ENCODE assay signal across 24 cellular contexts in the genomic region with DNA sequence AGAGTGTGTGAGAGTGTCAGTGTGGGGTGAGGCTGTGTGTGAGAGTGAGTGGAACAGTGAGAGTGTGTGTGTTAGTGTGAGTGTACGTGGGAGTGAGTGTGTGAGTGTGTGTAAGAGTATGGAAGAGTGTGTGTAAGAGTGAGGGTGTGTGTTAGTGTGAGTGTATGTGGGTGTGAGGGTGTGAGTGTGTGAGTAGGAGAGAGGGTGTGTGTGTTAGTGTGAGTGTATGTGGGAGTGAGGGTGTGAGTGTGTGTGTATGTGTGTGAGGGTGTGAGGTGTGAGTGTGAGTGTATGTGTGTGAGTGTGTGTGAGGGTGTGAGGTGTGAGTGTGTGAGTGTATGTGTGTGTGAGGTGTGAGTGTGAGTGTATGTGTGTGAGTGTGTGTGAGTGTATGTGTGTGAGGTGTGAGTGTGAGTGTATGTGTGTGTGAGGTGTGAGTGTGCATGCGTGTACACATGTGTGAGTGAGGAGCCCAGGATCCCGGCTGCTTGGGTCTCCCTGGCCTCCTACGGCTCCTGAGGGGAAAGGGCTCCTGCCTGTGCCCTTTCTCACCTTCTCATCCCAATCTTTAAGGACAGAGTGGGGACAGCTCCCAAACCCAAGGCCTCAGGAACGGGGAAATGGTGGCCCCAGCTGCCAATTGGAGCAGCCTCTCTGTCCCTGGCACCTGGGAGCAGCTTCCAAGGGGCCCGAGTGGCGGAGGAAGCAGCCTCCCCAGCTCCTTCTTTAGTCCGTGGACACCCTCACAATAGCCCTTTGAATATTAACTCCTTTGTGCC.
DNase-seq lines count a peak whose midpoint lies in the region; ATAC-seq, FAIRE-seq and TF ChIP-seq lines count a peak whose summit lies in the region.
"Had no signal": no experiment of that assay in that cellular context is flagged by ENCODE, and none has a peak within 500 bp of the region (broad histone marks: within the 10 kb centered on the region; RNA-seq: fewer than 3 reads in every experiment).

No MANE protein-coding gene starts in this region.

- no peak overlapping the region for H2BK15ac ChIP-seq in IMR-90 (ENCODE audit: low read depth, low read length)

- TF ChIP-seq POLR2A in GM12891 (IDR thresholded peaks at IDR 0.05; ENCODE audit: low read depth, low read length): no peak
- TF ChIP-seq POLR2A in IMR-90 (IDR thresholded peaks at IDR 0.05; ENCODE audit: low read depth, low read length): no peak
- no peak for TF ChIP-seq POLR2A in adrenal gland (IDR thresholded peaks at IDR 0.05)

- H3K27ac ChIP-seq in IMR-90 (ENCODE audit: insufficient read depth, low read length) (no peak overlapping the region), osteoblast (ENCODE audit: low read depth, low read length) (no peak overlapping the region), A673 (ENCODE audit: low read depth, low read length, poor library complexity, severe bottlenecking) (no peak overlapping the region), adrenal gland (no peak overlapping the region)
- H3K27ac ChIP-seq: dorsolateral prefrontal cortex, lower lobe of right lung, SJCRH30, thoracic aorta had no signal

- ATAC-seq in IMR-90 (ENCODE audit: low read depth): no peak
- peak; percentile 42 for ATAC-seq in esophagus mucosa
- ATAC-seq: right cardiac atrium had no signal

- H3K4me3 ChIP-seq in IMR-90 (ENCODE audit: insufficient read depth, low read depth, low read length): no peak overlapping the region
- no peak overlapping the region for H3K4me3 ChIP-seq in osteoblast (ENCODE audit: insufficient read depth, low read length)
- H3K4me3 ChIP-seq in A673 (ENCODE audit: low read depth, low read length, poor library complexity, severe bottlenecking): no peak overlapping the region
- H3K4me3 ChIP-seq in adrenal gland: no peak overlapping the region
- H3K4me3 ChIP-seq: dorsolateral prefrontal cortex, lower lobe of right lung, SJCRH30, thoracic aorta had no signal

- H4K20me1 ChIP-seq in IMR-90 (ENCODE audit: insufficient read depth, low read length) (no peaks in the 10 kb centered on the region), osteoblast (ENCODE audit: insufficient read depth, low read length) (no peaks in the 10 kb centered on the region)

- 54 to 100% methylated on average over 1 to 2 of the region's 8 CpGs for WGBS in IMR-90 (ENCODE audit: extremely low coverage in 2 of 2, insufficient read length in 1 of 2), 2 experiments
- WGBS in adrenal gland, 4 donors: 74 to 85% (median 77%) methylated on average over 8 of the region's 8 CpGs

- H3K27me3 ChIP-seq in IMR-90 (ENCODE audit: control insufficient read depth, insufficient read depth, low read length) (peaks cover 2% of the 10 kb centered on the region; the same call in 1 of the 2 replicates), osteoblast (ENCODE audit: insufficient read depth, low read length) (peaks cover 3% of the 10 kb centered on the region), A673 (replicated peaks; ENCODE audit: insufficient read depth, low read depth, low read length, poor library complexity) (peaks cover 7% of the 10 kb centered on the region), adrenal gland (no peaks in the 10 kb centered on the region)
- H3K27me3 ChIP-seq: dorsolateral prefrontal cortex, SJCRH30 had no signal

- H3K79me1 ChIP-seq in IMR-90 (ENCODE audit: low read depth in 1 of 2, low read length in 2 of 2): no peaks in the 10 kb centered on the region

- H4K8ac ChIP-seq in IMR-90 (ENCODE audit: low read depth in 2 of 2, low read length in 2 of 2): no peak overlapping the region

- H3K4me1 ChIP-seq in IMR-90 (ENCODE audit: control insufficient read depth, insufficient read depth, low read length) (no peaks in the 10 kb centered on the region), osteoblast (ENCODE audit: insufficient read depth, low read length) (no peaks in the 10 kb centered on the region), A673 (ENCODE audit: insufficient read depth, low read length, poor library complexity, severe bottlenecking) (no peaks in the 10 kb centered on the region), adrenal gland (replicated peaks in 1 of 2) (no peaks in the 10 kb centered on the region)
- H3K4me1 ChIP-seq: lower lobe of right lung, SJCRH30 had no signal

- TF ChIP-seq CTCF in IMR-90 (conservative IDR thresholded peaks at IDR 0.05; ENCODE audit: low read depth, low read length): no peak
- no peak for TF ChIP-seq CTCF in osteoblast (IDR thresholded peaks at IDR 0.05; ENCODE audit: extremely low read depth, low read depth, low read length)
- no peak for TF ChIP-seq CTCF in A673 (conservative IDR thresholded peaks at IDR 0.05; ENCODE audit: low read depth, low read length)
- no peak for TF ChIP-seq CTCF in adrenal gland (IDR thresholded peaks at IDR 0.05)

- peak overlapping the region; percentile 24 for H2AK5ac ChIP-seq in IMR-90 (ENCODE audit: low read depth, low read length)

- no peak overlapping the region for H3K4ac ChIP-seq in IMR-90 (ENCODE audit: low read depth, low read length)

- no peak overlapping the region for H4K91ac ChIP-seq in IMR-90 (ENCODE audit: insufficient read depth, low read depth, low read length)

- H3K9me1 ChIP-seq in IMR-90 (ENCODE audit: insufficient read depth, low read length): 0 out of 2 replicates have a peak, but pooled peaks cover 3% of the 10 kb centered on the region

- H3K36me3 ChIP-seq in IMR-90 (ENCODE audit: control insufficient read depth, insufficient read depth, low read length): no peaks in the 10 kb centered on the region
- H3K36me3 ChIP-seq in osteoblast (ENCODE audit: insufficient read depth, low read length): no peaks in the 10 kb centered on the region
- no peaks in the 10 kb centered on the region for H3K36me3 ChIP-seq in A673 (ENCODE audit: insufficient read depth, low read length, poor library complexity, severe bottlenecking)
- H3K36me3 ChIP-seq in adrenal gland (replicated peaks in 1 of 2): no peaks in the 10 kb centered on the region
- H3K36me3 ChIP-seq: lower lobe of right lung, SJCRH30, thoracic aorta had no signal

- H3K9ac ChIP-seq in IMR-90 (ENCODE audit: low read depth, low read length): no peak overlapping the region

- H3K9me3 ChIP-seq in IMR-90 (ENCODE audit: control insufficient read depth, insufficient read depth, low read length) (no peaks in the 10 kb centered on the region), osteoblast (ENCODE audit: low read depth, low read length) (no peaks in the 10 kb centered on the region), A673 (ENCODE audit: low read depth, low read length, poor library complexity, severe bottlenecking) (no peaks in the 10 kb centered on the region), adrenal gland (replicated peaks in 1 of 3) (no peaks in the 10 kb centered on the region)
- H3K9me3 ChIP-seq: lower lobe of right lung, SJCRH30, thoracic aorta had no signal

- CTCF ChIA-PET in IMR-90 (lab: Yijun Ruan, JAX) (no interaction called here), A673 (lab: Charles Lee) (no interaction called here)

- H3K56ac ChIP-seq in IMR-90 (ENCODE audit: extremely low read depth, insufficient read depth, low read length): no peak overlapping the region

- no peak overlapping the region for H3K4me2 ChIP-seq in IMR-90 (ENCODE audit: low read depth, low read length)
- H3K4me2 ChIP-seq in osteoblast (ENCODE audit: insufficient read depth, low read length): no peak overlapping the region

- FAIRE-seq in GM12891 (lab: Jason Lieb, UNC): peak; percentile 87
- FAIRE-seq: endometrium, frontal cortex, GM12892 had no signal

- DNase-seq in GM12891 (ENCODE audit: insufficient read length, low spot score) (no peak), IMR-90 (no peak), osteoblast (ENCODE audit: insufficient read length, low spot score, missing footprints) (peak; percentile 70), A673 (ENCODE audit: low spot score) (no peak), A172 (ENCODE audit: low spot score) (no peak), adrenal gland (no peak)
- no peak for DNase-seq in activated CD8-positive, alpha-beta memory T cell treated with anti-CD3 and anti-CD28 coated beads, Interleukin-2, amount 50 U/mL, for 4 hours
- DNase-seq: activated CD4-positive, alpha-beta T cell treated with anti-CD3 and anti-CD28 coated beads for 4 hours; activated T-cell treated with anti-CD3 and anti-CD28 coated beads, Interleukin-2, amount 50 U/mL, for 24 hours; lower lobe of right lung; NCI-H1105; NCI-H187; NCI-H2171 treated with DMSO at 0.1 percent for 48 hours; NCI-H510A; right cardiac atrium; SJCRH30; stimulated activated CD4-positive, alpha-beta T cell treated with anti-CD3 and anti-CD28 coated beads, Interleukin-2, amount 100 ng/mL, for 24 hours; SW 1271 had no signal

- intact Hi-C loops in IMR-90 (cut with micrococcal nuclease): no loop called here
- intact Hi-C loops in A673 (cut with micrococcal nuclease; ENCODE audit: unreplicated experiment): no loop called here
- intact Hi-C loops in adrenal gland (cut with DNase I): no loop called here

- no peak overlapping the region for H3K18ac ChIP-seq in IMR-90 (ENCODE audit: low read depth, low read length)

- H2BK5ac ChIP-seq in IMR-90 (ENCODE audit: low read depth, low read length, poor library complexity, severe bottlenecking): peak overlapping the region; percentile 79

- in situ Hi-C loops in IMR-90 (cut with MboI; ENCODE audit: low sequenced_read_pairs): no loop called here

- no TSS peak for BruUV-seq in IMR-90 (replicated peaks; lab: Mats Ljungman, UMichigan)
- no TSS peak for BruUV-seq in A673 (replicated peaks; lab: Mats Ljungman, UMichigan)

- H3K23ac ChIP-seq in IMR-90 (ENCODE audit: low read depth, low read length): no peak overlapping the region

- peak overlapping the region; percentile 57 for H2AK9ac ChIP-seq in IMR-90 (replicated peaks; ENCODE audit: low read depth, low read length, poor library complexity)

- peak overlapping the region; percentile 63 for H2AFZ ChIP-seq in IMR-90 (replicated peaks; ENCODE audit: low read length, poor library complexity)
- no peak overlapping the region for H2AFZ ChIP-seq in osteoblast (ENCODE audit: low read length)

- no peak overlapping the region for H2BK120ac ChIP-seq in IMR-90 (ENCODE audit: low read depth, low read length)

- H4K5ac ChIP-seq in IMR-90 (ENCODE audit: low read depth, low read length): no peak overlapping the region

- no peak overlapping the region for H2BK20ac ChIP-seq in IMR-90 (ENCODE audit: low read depth, low read length)

- POLR2A ChIA-PET in IMR-90 (lab: Charles Lee; ENCODE audit: unreplicated experiment) (no interaction called here), A673 (lab: Charles Lee; ENCODE audit: low non-redundant PET) (no interaction called here)

- TF ChIP-seq RAD21 in IMR-90 (IDR thresholded peaks at IDR 0.05; ENCODE audit: low read length): no peak

- no peaks in the 10 kb centered on the region for H3K79me2 ChIP-seq in osteoblast (ENCODE audit: insufficient read depth, low read length)

- dilution Hi-C loops in IMR-90 (cut with HindIII; ENCODE audit: low sequenced_read_pairs, unreplicated experiment): no loop called here

- H3K14ac ChIP-seq in IMR-90 (replicated peaks; ENCODE audit: low read depth, low read length): no peak overlapping the region

TF ChIP-seq in GM12891, 5 proteins besides CTCF, POLR2A, EP300 and RAD21 (continues in another document):
- TF ChIP-seq TAF1 (IDR thresholded peaks at IDR 0.05; ENCODE audit: low read depth, low read length) (no peak), SPI1 (IDR thresholded peaks at IDR 0.05; ENCODE audit: low read depth, low read length) (no peak)

TF ChIP-seq in IMR-90, 13 proteins besides CTCF, POLR2A, EP300 and RAD21 (continues in another document):
- TF ChIP-seq SMC3 (IDR thresholded peaks at IDR 0.05; ENCODE audit: low read depth, low read length) (no peak), RCOR1 (IDR thresholded peaks at IDR 0.05; ENCODE audit: insufficient replicate concordance, low read length) (no peak)
